11 cellular contexts compared by ENCODE assay signal in the genomic region with DNA sequence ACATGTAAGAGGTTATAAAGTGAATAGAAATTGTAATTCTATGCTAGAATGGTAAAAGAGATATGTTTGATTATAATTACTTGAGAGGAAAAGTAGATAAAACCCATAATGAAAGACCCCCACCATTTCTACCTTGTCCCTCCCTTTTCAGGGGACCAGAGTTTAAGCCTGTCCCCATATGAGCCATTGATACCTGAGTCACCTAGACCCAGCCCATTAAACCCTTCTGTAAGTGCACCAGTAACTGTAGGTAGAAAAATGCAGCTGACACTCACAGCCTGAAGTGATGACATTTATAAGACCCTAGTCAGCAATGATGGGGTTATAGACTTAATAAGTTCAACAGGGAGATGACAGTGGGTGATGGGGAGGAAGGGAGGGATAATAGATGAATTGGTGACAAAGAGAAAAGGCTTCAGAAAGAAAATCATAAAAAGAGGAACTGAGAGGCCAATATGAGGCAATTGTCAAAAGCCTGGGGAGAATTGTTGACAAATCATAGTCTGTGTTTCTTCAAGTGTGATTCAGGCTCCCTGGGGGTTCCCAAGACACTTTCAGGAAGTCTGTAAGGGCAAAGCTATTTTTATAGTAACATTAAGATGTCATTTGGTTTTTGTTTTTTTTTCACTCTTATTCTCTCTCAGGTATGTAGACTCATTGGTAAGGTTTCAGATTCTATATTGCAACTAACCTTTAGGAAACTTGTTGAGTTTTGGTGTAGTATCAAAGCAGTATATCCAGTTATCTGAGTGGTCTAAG.
DNase-seq lines count a peak whose midpoint lies in the region; ATAC-seq and TF ChIP-seq lines count a peak whose summit lies in the region.
"Had no signal": no experiment of that assay in that cellular context is flagged by ENCODE, and none has a peak within 500 bp of the region (broad histone marks: within the 10 kb centered on the region; RNA-seq: fewer than 3 reads in every experiment).

No MANE protein-coding gene starts in this region.

- no peak overlapping the region for H3K4me3 ChIP-seq in GM06990 (replicated peaks; ENCODE audit: low read depth, low read length)
- no peak overlapping the region for H3K4me3 ChIP-seq in OCI-LY3 (ENCODE audit: low read length)
- H3K4me3 ChIP-seq: SJSA1, uterus had no signal

- H3K9me3 ChIP-seq in OCI-LY3 (ENCODE audit: insufficient read depth, low read length): no peaks in the 10 kb centered on the region
- H3K9me3 ChIP-seq: SJSA1, uterus had no signal

- peaks cover 3% of the 10 kb centered on the region; the same call in 1 of the 2 replicates for H4K20me1 ChIP-seq in OCI-LY3 (ENCODE audit: insufficient read depth, low read length)

- no peak overlapping the region for H3K27ac ChIP-seq in OCI-LY3 (ENCODE audit: low read length)
- H3K27ac ChIP-seq: SJSA1, uterus had no signal

- H3K27me3 ChIP-seq in GM06990 (replicated peaks; ENCODE audit: control insufficient read depth, insufficient read depth, low read length) (no peaks in the 10 kb centered on the region), OCI-LY3 (ENCODE audit: low read depth, low read length) (peaks cover 33% of the 10 kb centered on the region)
- H3K27me3 ChIP-seq: SJSA1, uterus had no signal

- no peak overlapping the region for H2AFZ ChIP-seq in OCI-LY3 (ENCODE audit: low read depth, low read length)

- DNase-seq in GM06990 (ENCODE audit: extremely low read depth, insufficient read length) (peak; percentile 74), A172 (ENCODE audit: low spot score) (no peak), Ammon's horn (ENCODE audit: low spot score) (no peak), NCI-H1092 (lab: John Stamatoyannopoulos, UW) (no peak)
- no peak for DNase-seq in activated CD4-positive, alpha-beta T cell treated with anti-CD3 and anti-CD28 coated beads for 1 hour
- DNase-seq: mesenchymal stem cell, uterus had no signal

- no peaks in the 10 kb centered on the region for H3K36me3 ChIP-seq in GM06990 (ENCODE audit: control insufficient read depth, insufficient read depth, low read length)
- H3K36me3 ChIP-seq in OCI-LY3 (replicated peaks; ENCODE audit: low read depth, low read length): no peaks in the 10 kb centered on the region
- H3K36me3 ChIP-seq: SJSA1 had no signal

- ATAC-seq in GM19455 (IDR thresholded peaks at IDR 0.05; ENCODE audit: unreplicated experiment) (peak; percentile 99), HG03064 (IDR thresholded peaks at IDR 0.05; ENCODE audit: low read depth, unreplicated experiment) (peak; percentile 99)

- H3K4me2 ChIP-seq in OCI-LY3 (ENCODE audit: low read length): peak overlapping the region; percentile 38

- TF ChIP-seq CTCF in GM06990 (IDR thresholded peaks at IDR 0.05; ENCODE audit: insufficient read depth, low read length, poor library complexity, severe bottlenecking) (no peak), OCI-LY3 (IDR thresholded peaks at IDR 0.05; ENCODE audit: low read depth, low read length) (no peak)

- no peaks in the 10 kb centered on the region for H3K79me2 ChIP-seq in OCI-LY3 (ENCODE audit: low read length)

- H3K4me1 ChIP-seq in OCI-LY3 (ENCODE audit: low read length): peaks cover 15% of the 10 kb centered on the region
- H3K4me1 ChIP-seq: SJSA1, uterus had no signal

- H3K9ac ChIP-seq in OCI-LY3 (ENCODE audit: low read length): no peak overlapping the region
